1 cellular context compared by ENCODE assay signal in genomic region chr6:30556006-30556713, GRCh38.
A peak's percentile ranks its signal among the peaks of the same experiment; 100 is the strongest.
TF ChIP-seq lines count a peak whose summit lies in the region.

TSS of gene GNL1 (minus strand) at chr6:30556489. CDS start at chr6:30556203, 286 bp downstream.

TF ChIP-seq in HepG2, 621 proteins besides CTCF, POLR2A, EP300 and RAD21 (continued from another document and continues in another):
- TF ChIP-seq TFAP4 (IDR thresholded peaks at IDR 0.05; ENCODE audit: borderline replicate concordance, low read depth) (peak; percentile 66; the same call in 1 of the 2 replicates), SATB2 (CRISPR knock-in tag; IDR thresholded peaks at IDR 0.05) (0 out of 2 replicates have a peak, but pooled peaks have one; percentile 58), EZH2 (conservative IDR thresholded peaks at IDR 0.05; ENCODE audit: low read depth, low read length) (no peak), ZNF740 (CRISPR knock-in tag; IDR thresholded peaks at IDR 0.05) (peak; percentile 63; the same call in 1 of the 2 replicates), KDM5B (CRISPR knock-in tag; IDR thresholded peaks at IDR 0.05; ENCODE audit: borderline replicate concordance) (peak; percentile 63), RBFOX2 (IDR thresholded peaks at IDR 0.05; ENCODE audit: low read depth, low read length) (peak; percentile 84), ATF1 (CRISPR knock-in tag; IDR thresholded peaks at IDR 0.05) (peak; percentile 84), ZNF205 (CRISPR knock-in tag; IDR thresholded peaks at IDR 0.05) (peak; percentile 63; the same call in 1 of the 2 replicates), ZNF7 (CRISPR knock-in tag; IDR thresholded peaks at IDR 0.05) (no peak), ISX (CRISPR knock-in tag; conservative IDR thresholded peaks at IDR 0.05) (0 out of 2 replicates have a peak, but pooled peaks have one; percentile 53), MXI1 (IDR thresholded peaks at IDR 0.05; ENCODE audit: borderline replicate concordance, low read depth, low read length) (no peak; the same call in 2 of the 3 replicates), ZNF761 (CRISPR knock-in tag; conservative IDR thresholded peaks at IDR 0.05) (peak; percentile 89; the same call in 1 of the 2 replicates), SNAPC2 (CRISPR knock-in tag; IDR thresholded peaks at IDR 0.05) (peak; percentile 90), ZSCAN30 (CRISPR knock-in tag; IDR thresholded peaks at IDR 0.05) (no peak), E2F5 (CRISPR knock-in tag; conservative IDR thresholded peaks at IDR 0.05) (0 out of 2 replicates have a peak, but pooled peaks have one; percentile 38), SPEN (CRISPR knock-in tag; IDR thresholded peaks at IDR 0.05; ENCODE audit: low read depth) (peak; percentile 31), POGZ (CRISPR knock-in tag; IDR thresholded peaks at IDR 0.05) (no peak; the same call in 1 of the 2 replicates), ZSCAN12 (CRISPR knock-in tag; IDR thresholded peaks at IDR 0.05) (peak; percentile 89), TAF1 (CRISPR knock-in tag; IDR thresholded peaks at IDR 0.05) (peak; percentile 64; the same call in 1 of the 2 replicates), ZNF772 (CRISPR knock-in tag; IDR thresholded peaks at IDR 0.05) (peak; percentile 91), RFX3 (CRISPR knock-in tag; IDR thresholded peaks at IDR 0.05) (no peak), TP53 (CRISPR knock-in tag; conservative IDR thresholded peaks at IDR 0.05) (peak; percentile 84; the same call in 1 of the 2 replicates), RBM39 (IDR thresholded peaks at IDR 0.05; ENCODE audit: low read depth, low read length, poor library complexity, severe bottlenecking) (no peak), ZNF317 (CRISPR knock-in tag; IDR thresholded peaks at IDR 0.05) (peak; percentile 63), NFKB2 (CRISPR knock-in tag; IDR thresholded peaks at IDR 0.05; ENCODE audit: borderline replicate concordance) (peak; percentile 46; the same call in 1 of the 2 replicates), ARNT2 (CRISPR knock-in tag; IDR thresholded peaks at IDR 0.05; ENCODE audit: low read depth) (peak; percentile 76; the same call in 1 of the 2 replicates), HMGXB4 (CRISPR knock-in tag; IDR thresholded peaks at IDR 0.05; ENCODE audit: borderline replicate concordance in 1 of 2, low read depth in 1 of 2) (peak in 1 of 2 experiments; percentile 78; a peak in 2 of 4 replicates), ZNF326 (CRISPR knock-in tag; IDR thresholded peaks at IDR 0.05; ENCODE audit: borderline replicate concordance) (no peak), ZMAT5 (CRISPR knock-in tag; IDR thresholded peaks at IDR 0.05; ENCODE audit: borderline replicate concordance, low read depth) (no peak), CREB1 (IDR thresholded peaks at IDR 0.05) (peak; percentile 98), CREB1 (CRISPR knock-in tag; IDR thresholded peaks at IDR 0.05) (peak; percentile 82), CCAR2 (optimal IDR thresholded peaks at IDR 0.05; ENCODE audit: low read depth, low read length) (no peak), ZBTB43 (CRISPR knock-in tag; conservative IDR thresholded peaks at IDR 0.05) (no peak), CAMTA2 (CRISPR knock-in tag; IDR thresholded peaks at IDR 0.05; ENCODE audit: borderline replicate concordance) (0 out of 2 replicates have a peak, but pooled peaks have one; percentile 81), MED13 (CRISPR knock-in tag; IDR thresholded peaks at IDR 0.05) (0 out of 2 replicates have a peak, but pooled peaks have one; percentile 22), GPN1 (CRISPR knock-in tag; IDR thresholded peaks at IDR 0.05; ENCODE audit: borderline replicate concordance) (no peak), ATF2 (CRISPR knock-in tag; IDR thresholded peaks at IDR 0.05) (peak; percentile 88; the same call in 1 of the 2 replicates), ZNF484 (CRISPR knock-in tag; IDR thresholded peaks at IDR 0.05; ENCODE audit: borderline replicate concordance, low read depth) (no peak), GATA4 (IDR thresholded peaks at IDR 0.05; ENCODE audit: borderline replicate concordance, low read depth) (0 out of 2 replicates have a peak, but pooled peaks have one; percentile 59), XRCC5 (optimal IDR thresholded peaks at IDR 0.05; ENCODE audit: low read length) (peak; percentile 62), ZSCAN25 (CRISPR knock-in tag; IDR thresholded peaks at IDR 0.05) (no peak), ZNF784 (CRISPR knock-in tag; IDR thresholded peaks at IDR 0.05; ENCODE audit: borderline replicate concordance) (no peak; the same call in 1 of the 2 replicates), ZNF556 (CRISPR knock-in tag; IDR thresholded peaks at IDR 0.05; ENCODE audit: borderline replicate concordance) (no peak; the same call in 1 of the 2 replicates), SP4 (CRISPR knock-in tag; IDR thresholded peaks at IDR 0.05) (peak; percentile 95), ATF4 (CRISPR knock-in tag; IDR thresholded peaks at IDR 0.05) (no peak; a peak in 2 of 4 replicates), ETS1 (CRISPR knock-in tag; IDR thresholded peaks at IDR 0.05) (0 out of 2 replicates have a peak, but pooled peaks have one; percentile 69), JDP2 (CRISPR knock-in tag; IDR thresholded peaks at IDR 0.05; ENCODE audit: borderline replicate concordance) (no peak), ZNF879 (CRISPR knock-in tag; IDR thresholded peaks at IDR 0.05) (0 out of 2 replicates have a peak, but pooled peaks have one; percentile 12), SP5 (CRISPR knock-in tag; IDR thresholded peaks at IDR 0.05; ENCODE audit: borderline replicate concordance, low read depth) (peak; percentile 46), ZBTB7B (CRISPR knock-in tag; IDR thresholded peaks at IDR 0.05) (no peak), ZNF557 (CRISPR knock-in tag; IDR thresholded peaks at IDR 0.05) (0 out of 2 replicates have a peak, but pooled peaks have one; percentile 51), SALL2 (CRISPR knock-in tag; IDR thresholded peaks at IDR 0.05) (peak; percentile 32), CHCHD3 (CRISPR knock-in tag; IDR thresholded peaks at IDR 0.05) (peak; percentile 88), SRSF1 (optimal IDR thresholded peaks at IDR 0.05; ENCODE audit: low read depth, low read length) (peak; percentile 69), ZNF18 (CRISPR knock-in tag; IDR thresholded peaks at IDR 0.05; ENCODE audit: insufficient replicate concordance) (no peak), MXD4 (CRISPR knock-in tag; IDR thresholded peaks at IDR 0.05) (peak; percentile 67), PCBP1 (IDR thresholded peaks at IDR 0.05; ENCODE audit: borderline replicate concordance, low read depth, low read length) (0 out of 2 replicates have a peak, but pooled peaks have one; percentile 75), ZNF224 (CRISPR knock-in tag; IDR thresholded peaks at IDR 0.05) (no peak), TGIF2 (CRISPR knock-in tag; IDR thresholded peaks at IDR 0.05) (peak; percentile 98), FLYWCH1 (CRISPR knock-in tag; IDR thresholded peaks at IDR 0.05) (no peak), CREM (IDR thresholded peaks at IDR 0.05) (peak; percentile 8; the same call in 1 of the 2 replicates), CREM (CRISPR knock-in tag; IDR thresholded peaks at IDR 0.05) (peak; percentile 32; the same call in 1 of the 2 replicates), AHR (CRISPR knock-in tag; IDR thresholded peaks at IDR 0.05) (no peak; the same call in 1 of the 2 replicates), ZNF232 (CRISPR knock-in tag; IDR thresholded peaks at IDR 0.05; ENCODE audit: borderline replicate concordance) (peak; percentile 87; the same call in 1 of the 2 replicates), POLR2G (IDR thresholded peaks at IDR 0.05; ENCODE audit: low read depth, low read length) (peak; percentile 33; the same call in 1 of the 2 replicates), ZNF34 (CRISPR knock-in tag; IDR thresholded peaks at IDR 0.05; ENCODE audit: borderline replicate concordance) (no peak), NFYB (CRISPR knock-in tag; IDR thresholded peaks at IDR 0.05) (no peak; the same call in 1 of the 2 replicates)
